ENCODE assay signal across 8 cellular contexts in the genomic region with DNA sequence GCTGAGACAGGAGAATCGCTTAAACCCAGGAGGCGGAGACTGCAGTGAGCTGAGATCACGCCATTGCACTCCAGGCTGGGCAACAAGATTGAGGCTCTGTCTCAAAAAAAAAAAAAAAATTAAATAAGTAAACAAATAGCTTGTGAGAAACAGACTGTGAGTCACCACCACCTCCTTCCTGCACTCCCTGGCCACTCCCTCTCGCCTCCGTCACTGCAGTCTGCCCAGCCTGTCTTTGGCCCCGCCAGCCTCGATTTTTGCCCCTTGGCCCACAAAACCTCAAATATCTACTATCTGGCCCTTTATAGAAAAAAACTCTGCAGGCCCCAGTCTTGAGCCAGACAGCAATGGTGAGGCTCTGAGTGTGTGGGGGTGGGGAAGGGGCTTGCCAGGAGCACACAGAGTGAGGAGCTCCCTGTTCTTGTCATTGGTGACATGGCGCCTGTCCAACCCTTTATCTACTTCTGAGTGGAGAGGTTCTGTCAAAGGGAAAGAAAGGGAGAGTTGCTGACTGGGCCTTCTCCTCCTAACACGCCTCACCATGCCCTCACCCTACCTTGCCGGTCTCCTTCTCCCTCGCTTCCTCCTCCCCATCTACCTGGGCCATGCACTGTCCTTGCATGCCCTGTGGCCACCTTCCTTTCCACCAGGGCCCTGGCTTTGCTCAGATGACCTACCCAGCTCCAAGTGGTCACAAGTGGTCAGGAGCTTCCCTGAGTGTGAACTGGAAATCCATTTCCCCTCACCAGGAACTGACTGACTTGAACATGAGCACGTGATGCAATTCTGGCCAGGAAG. TPM values are rescaled to one million over a fixed set of nuclear protein-coding genes. Genes with fewer than 3 reads are reported as not detected.
DNase-seq lines count a peak whose midpoint lies in the region; ATAC-seq and TF ChIP-seq lines count a peak whose summit lies in the region.

No MANE protein-coding gene starts in this region.

- H3K4me3 ChIP-seq in RWPE2 (ENCODE audit: severe bottlenecking), result no peak overlapping the region

- H3K27me3 ChIP-seq in RWPE2 (ENCODE audit: insufficient read depth, poor library complexity, severe bottlenecking), result no peaks in the 10 kb centered on the region

- TF ChIP-seq CTCF in RWPE2 (IDR thresholded peaks at IDR 0.05; ENCODE audit: poor library complexity, severe bottlenecking) (no peak), neural crest cell (conservative IDR thresholded peaks at IDR 0.05) (no peak)

- H3K27ac ChIP-seq in RWPE2 (ENCODE audit: poor library complexity, severe bottlenecking) (peak overlapping the region; percentile 58), epithelial cell of prostate (peak overlapping the region; percentile 62)

- peaks cover 20% of the 10 kb centered on the region for H3K4me1 ChIP-seq in RWPE2 (ENCODE audit: insufficient read depth, poor library complexity, severe bottlenecking)

- H3K9me3 Mint-ChIP-seq in neural crest cell, result no peaks in the 10 kb centered on the region

- no peak overlapping the region for H3K4me3 Mint-ChIP-seq in neural crest cell

- peak; percentile 77 for ATAC-seq in RWPE2 (ENCODE audit: low read depth)
- no peak for ATAC-seq in HG03196 (IDR thresholded peaks at IDR 0.05; ENCODE audit: unreplicated experiment)

- DNase-seq in GM04504 (ENCODE audit: low read depth) (peak; percentile 18), RWPE2 (ENCODE audit: low spot score) (peak; percentile 95), epithelial cell of prostate (ENCODE audit: low read depth, low spot score) (peak; percentile 78), neural crest cell (ENCODE audit: low read depth, low spot score) (no peak), NCI-H524 treated with DMSO at 0.1 percent for 48 hours (lab: John Stamatoyannopoulos, UW) (no peak), GF-D8 (lab: John Stamatoyannopoulos, UW) (no peak), NCI-H1436 (lab: John Stamatoyannopoulos, UW) (no peak)

- H3K27ac Mint-ChIP-seq in neural crest cell (ENCODE audit: unreplicated experiment), result peak overlapping the region; percentile 81

- H3K36me3 Mint-ChIP-seq in neural crest cell (ENCODE audit: low read depth), result peaks cover 22% of the 10 kb centered on the region

- H3K27me3 Mint-ChIP-seq in neural crest cell (ENCODE audit: low read depth), result no peaks in the 10 kb centered on the region

- H3K9me3 ChIP-seq in RWPE2 (ENCODE audit: severe bottlenecking), result no peaks in the 10 kb centered on the region

- peaks cover 2% of the 10 kb centered on the region for H3K36me3 ChIP-seq in RWPE2 (ENCODE audit: low read depth)

- H3K4me1 Mint-ChIP-seq in neural crest cell, result no peaks in the 10 kb centered on the region

RNA-seq across cellular contexts. Expression of a gene that starts 22.1 kb away (rescaled TPM):
- 35.3 and 37.0 TPM in 2 replicates for total RNA-seq in neural crest cell

Comparison
In these comparisons a context has a peak if more than half of its experiments do, and no peak if none do; other contexts are left out.
1. DNase-seq: peak in GM04504 (single experiment), RWPE2 (single experiment) and epithelial cell of prostate (single experiment); none in neural crest cell (single experiment), NCI-H524 treated with DMSO at 0.1 percent for 48 hours (single experiment), GF-D8 (single experiment) and NCI-H1436 (single experiment).